ENCODE assay signal across 10 cellular contexts in the genomic region with DNA sequence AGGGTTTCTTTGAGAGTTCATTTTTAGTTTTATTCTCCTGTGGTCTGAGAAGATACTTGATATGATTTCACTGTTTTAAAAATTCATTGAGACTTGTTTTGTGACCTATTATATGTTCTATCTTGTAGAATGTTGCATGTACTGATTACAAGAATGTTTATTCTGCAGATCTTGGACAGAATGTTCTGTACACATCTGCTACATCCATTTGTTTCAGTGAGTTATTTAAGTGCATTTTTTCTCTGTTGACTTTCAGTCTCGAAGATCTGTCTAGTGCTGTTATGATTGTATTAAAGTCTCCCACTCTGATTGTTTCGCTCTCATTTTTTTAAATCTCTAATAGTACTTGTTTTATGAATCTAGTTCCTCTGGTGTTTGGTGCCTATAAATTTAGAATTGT.
DNase-seq lines count a peak whose midpoint lies in the region; ATAC-seq lines count a peak whose summit lies in the region.
"Had no signal": no experiment of that assay in that cellular context is flagged by ENCODE, and none has a peak within 500 bp of the region (broad histone marks: within the 10 kb centered on the region; RNA-seq: fewer than 3 reads in every experiment).

No MANE protein-coding gene starts in this region.

- peak overlapping the region; percentile 87 for H3K9ac ChIP-seq in mucosa of stomach (ENCODE audit: low read length)

- H3K4me1 Mint-ChIP-seq in stimulated activated naive CD8-positive, alpha-beta T cell treated with anti-CD3 and anti-CD28 coated beads, Interleukin-15, Interleukin-2, amounts not matched to agents 100 ng/mL and 50 ng/mL, for 24 hours (ENCODE audit: low read depth): peaks cover 54% of the 10 kb centered on the region
- peaks cover 48% of the 10 kb centered on the region for H3K4me1 Mint-ChIP-seq in activated naive CD8-positive, alpha-beta T cell (ENCODE audit: low read depth)
- H3K4me1 Mint-ChIP-seq in activated CD8-positive, alpha-beta memory T cell treated with anti-CD3 and anti-CD28 coated beads, Interleukin-2, amount 10 ng/mL, durations not matched to agents 7 days and 5 days: peaks cover 15% of the 10 kb centered on the region

- H3K36me3 Mint-ChIP-seq in stimulated activated naive CD8-positive, alpha-beta T cell treated with anti-CD3 and anti-CD28 coated beads, Interleukin-15, Interleukin-2, amounts not matched to agents 100 ng/mL and 50 ng/mL, for 24 hours (ENCODE audit: low read depth): no peaks in the 10 kb centered on the region
- peaks cover 3% of the 10 kb centered on the region for H3K36me3 Mint-ChIP-seq in activated naive CD8-positive, alpha-beta T cell
- H3K36me3 Mint-ChIP-seq in activated CD8-positive, alpha-beta memory T cell treated with anti-CD3 and anti-CD28 coated beads, Interleukin-2, amount 10 ng/mL, durations not matched to agents 7 days and 5 days: no peaks in the 10 kb centered on the region

- no peaks in the 10 kb centered on the region for H3K27me3 Mint-ChIP-seq in stimulated activated naive CD8-positive, alpha-beta T cell treated with anti-CD3 and anti-CD28 coated beads, Interleukin-15, Interleukin-2, amounts not matched to agents 100 ng/mL and 50 ng/mL, for 24 hours
- no peaks in the 10 kb centered on the region for H3K27me3 Mint-ChIP-seq in activated naive CD8-positive, alpha-beta T cell
- H3K27me3 Mint-ChIP-seq in activated CD8-positive, alpha-beta memory T cell treated with anti-CD3 and anti-CD28 coated beads, Interleukin-2, amount 10 ng/mL, durations not matched to agents 7 days and 5 days: peaks cover 40% of the 10 kb centered on the region

- ATAC-seq in stimulated activated naive CD8-positive, alpha-beta T cell treated with anti-CD3 and anti-CD28 coated beads, Interleukin-15, Interleukin-2, amounts not matched to agents 100 U/mL and 50 U/mL, for 24 hours: no peak
- ATAC-seq in HG03439 (IDR thresholded peaks at IDR 0.05; ENCODE audit: unreplicated experiment): no peak
- no peak for ATAC-seq in GM18502 (IDR thresholded peaks at IDR 0.05; ENCODE audit: poor library complexity, unreplicated experiment)
- ATAC-seq in activated CD8-positive, alpha-beta memory T cell treated with anti-CD3 and anti-CD28 coated beads, Interleukin-2, amount 10 ng/mL, durations not matched to agents 7 days and 5 days: no peak
- no peak for ATAC-seq in GM19397 (IDR thresholded peaks at IDR 0.05; ENCODE audit: unreplicated experiment)

- no peaks in the 10 kb centered on the region for H3K36me3 ChIP-seq in mucosa of stomach (ENCODE audit: control insufficient read depth, insufficient read depth, low read length)

- no peaks in the 10 kb centered on the region for H3K9me3 ChIP-seq in mucosa of stomach (ENCODE audit: control insufficient read depth, low read length)

- no peaks in the 10 kb centered on the region for H3K27me3 ChIP-seq in mucosa of stomach (ENCODE audit: control insufficient read depth, insufficient read depth, low read length)

- no peak for DNase-seq in stimulated activated naive CD8-positive, alpha-beta T cell treated with anti-CD3 and anti-CD28 coated beads, Interleukin-15, Interleukin-2, amounts not matched to agents 100 U/mL and 50 U/mL, for 24 hours
- DNase-seq in activated CD8-positive, alpha-beta memory T cell treated with anti-CD3 and anti-CD28 coated beads, Interleukin-2, amount 10 ng/mL, durations not matched to agents 7 days and 5 days: no peak
- DNase-seq: activated CD8-positive, alpha-beta memory T cell treated with anti-CD3 and anti-CD28 coated beads for 24 hours; COR-L47 had no signal

- peak overlapping the region; percentile 19 for H3K27ac Mint-ChIP-seq in stimulated activated naive CD8-positive, alpha-beta T cell treated with anti-CD3 and anti-CD28 coated beads, Interleukin-15, Interleukin-2, amounts not matched to agents 100 ng/mL and 50 ng/mL, for 24 hours
- H3K27ac Mint-ChIP-seq in activated naive CD8-positive, alpha-beta T cell: peak overlapping the region; percentile 18
- H3K27ac Mint-ChIP-seq in activated CD8-positive, alpha-beta memory T cell treated with anti-CD3 and anti-CD28 coated beads, Interleukin-2, amount 10 ng/mL, durations not matched to agents 7 days and 5 days: no peak overlapping the region

- no peaks in the 10 kb centered on the region for H3K9me3 Mint-ChIP-seq in stimulated activated naive CD8-positive, alpha-beta T cell treated with anti-CD3 and anti-CD28 coated beads, Interleukin-15, Interleukin-2, amounts not matched to agents 100 ng/mL and 50 ng/mL, for 24 hours
- no peaks in the 10 kb centered on the region for H3K9me3 Mint-ChIP-seq in activated naive CD8-positive, alpha-beta T cell (ENCODE audit: low read depth)
- H3K9me3 Mint-ChIP-seq in activated CD8-positive, alpha-beta memory T cell treated with anti-CD3 and anti-CD28 coated beads, Interleukin-2, amount 10 ng/mL, durations not matched to agents 7 days and 5 days (ENCODE audit: low read depth): no peaks in the 10 kb centered on the region

- H3K4me1 ChIP-seq in mucosa of stomach (ENCODE audit: control insufficient read depth, insufficient read depth, low read length): peaks cover 40% of the 10 kb centered on the region

- CTCF ChIA-PET in activated CD8-positive, alpha-beta memory T cell treated with anti-CD3 and anti-CD28 coated beads, Interleukin-2, amount 10 ng/mL, durations not matched to agents 7 days and 5 days (lab: Charles Lee): interaction anchor here (0.9 to 5.4 kb wide), 3 partner anchors 11 to 27 kb away, joined by 4 to 31 read pairs (median 14); no protein-coding TSS in a partner anchor

- peak overlapping the region; percentile 6 for H3K4me3 ChIP-seq in mucosa of stomach (ENCODE audit: low read length)

- peak overlapping the region; percentile 91 for H3K4me3 Mint-ChIP-seq in stimulated activated naive CD8-positive, alpha-beta T cell treated with anti-CD3 and anti-CD28 coated beads, Interleukin-15, Interleukin-2, amounts not matched to agents 100 ng/mL and 50 ng/mL, for 24 hours
- H3K4me3 Mint-ChIP-seq in activated naive CD8-positive, alpha-beta T cell: peak overlapping the region; percentile 90
- no peak overlapping the region for H3K4me3 Mint-ChIP-seq in activated CD8-positive, alpha-beta memory T cell treated with anti-CD3 and anti-CD28 coated beads, Interleukin-2, amount 10 ng/mL, durations not matched to agents 7 days and 5 days
